Comparison of ENCODE assay signal across 1 cellular context in genomic region chr13:46885018-46885417, GRCh38.
TF ChIP-seq lines count a peak whose summit lies in the region.

No MANE protein-coding gene starts in this region.

TF ChIP-seq in SK-N-SH, 30 proteins besides CTCF, POLR2A, EP300 and RAD21 (continued from another document):
- TF ChIP-seq, protein P1, sequence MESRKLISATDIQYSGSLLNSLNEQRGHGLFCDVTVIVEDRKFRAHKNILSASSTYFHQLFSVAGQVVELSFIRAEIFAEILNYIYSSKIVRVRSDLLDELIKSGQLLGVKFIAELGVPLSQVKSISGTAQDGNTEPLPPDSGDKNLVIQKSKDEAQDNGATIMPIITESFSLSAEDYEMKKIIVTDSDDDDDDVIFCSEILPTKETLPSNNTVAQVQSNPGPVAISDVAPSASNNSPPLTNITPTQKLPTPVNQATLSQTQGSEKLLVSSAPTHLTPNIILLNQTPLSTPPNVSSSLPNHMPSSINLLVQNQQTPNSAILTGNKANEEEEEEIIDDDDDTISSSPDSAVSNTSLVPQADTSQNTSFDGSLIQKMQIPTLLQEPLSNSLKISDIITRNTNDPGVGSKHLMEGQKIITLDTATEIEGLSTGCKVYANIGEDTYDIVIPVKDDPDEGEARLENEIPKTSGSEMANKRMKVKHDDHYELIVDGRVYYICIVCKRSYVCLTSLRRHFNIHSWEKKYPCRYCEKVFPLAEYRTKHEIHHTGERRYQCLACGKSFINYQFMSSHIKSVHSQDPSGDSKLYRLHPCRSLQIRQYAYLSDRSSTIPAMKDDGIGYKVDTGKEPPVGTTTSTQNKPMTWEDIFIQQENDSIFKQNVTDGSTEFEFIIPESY (IDR thresholded peaks at IDR 0.05; ENCODE audit: borderline replicate concordance, low read depth), result no peak
- TF ChIP-seq POLR2AphosphoS5 (IDR thresholded peaks at IDR 0.05; ENCODE audit: low read depth, low read length) (no peak), MAX (IDR thresholded peaks at IDR 0.05; ENCODE audit: low read depth) (0 out of 2 replicates have a peak, but pooled peaks have one; percentile 40), MEF2A (IDR thresholded peaks at IDR 0.05; ENCODE audit: borderline replicate concordance, low read depth) (no peak), GABPA (IDR thresholded peaks at IDR 0.05; ENCODE audit: low read depth) (no peak), SMC3 (IDR thresholded peaks at IDR 0.05; ENCODE audit: low read depth, low read length) (no peak), USF2 (IDR thresholded peaks at IDR 0.05; ENCODE audit: borderline replicate concordance, low read depth, low read length) (no peak), SIN3A (IDR thresholded peaks at IDR 0.05; ENCODE audit: borderline replicate concordance, low read depth, low read length) (no peak), YY1 (IDR thresholded peaks at IDR 0.05; ENCODE audit: low read depth) (no peak), NRF1 (IDR thresholded peaks at IDR 0.05; ENCODE audit: low read depth, low read length) (no peak), FOXM1 (IDR thresholded peaks at IDR 0.05; ENCODE audit: low read depth) (no peak), RCOR1 (IDR thresholded peaks at IDR 0.05; ENCODE audit: low read length) (no peak), REST (IDR thresholded peaks at IDR 0.05; ENCODE audit: low read depth, low read length) (no peak), TAF1 (IDR thresholded peaks at IDR 0.05; ENCODE audit: borderline replicate concordance, low read depth, low read length) (no peak), ELF1 (IDR thresholded peaks at IDR 0.05) (no peak), USF1 (IDR thresholded peaks at IDR 0.05; ENCODE audit: borderline replicate concordance, low read depth) (peak; percentile 10; the same call in 1 of the 2 replicates), TCF12 (IDR thresholded peaks at IDR 0.05) (peak; percentile 60; the same call in 1 of the 2 replicates), EZH2phosphoT487 (IDR thresholded peaks at IDR 0.05; ENCODE audit: borderline replicate concordance, low read depth) (no peak), CHD2 (IDR thresholded peaks at IDR 0.05; ENCODE audit: low read length, partially characterized antibody) (no peak), RXRA (IDR thresholded peaks at IDR 0.05; ENCODE audit: borderline replicate concordance, low read depth) (no peak)
- TF ChIP-seq, protein P2, sequence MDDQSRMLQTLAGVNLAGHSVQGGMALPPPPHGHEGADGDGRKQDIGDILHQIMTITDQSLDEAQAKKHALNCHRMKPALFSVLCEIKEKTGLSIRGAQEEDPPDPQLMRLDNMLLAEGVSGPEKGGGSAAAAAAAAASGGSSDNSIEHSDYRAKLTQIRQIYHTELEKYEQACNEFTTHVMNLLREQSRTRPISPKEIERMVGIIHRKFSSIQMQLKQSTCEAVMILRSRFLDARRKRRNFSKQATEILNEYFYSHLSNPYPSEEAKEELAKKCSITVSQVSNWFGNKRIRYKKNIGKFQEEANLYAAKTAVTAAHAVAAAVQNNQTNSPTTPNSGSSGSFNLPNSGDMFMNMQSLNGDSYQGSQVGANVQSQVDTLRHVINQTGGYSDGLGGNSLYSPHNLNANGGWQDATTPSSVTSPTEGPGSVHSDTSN (IDR thresholded peaks at IDR 0.05), result peak; percentile 53
